In genomic region chr11:62839050-62840015, GRCh38 we compare ENCODE assay signal across 1 cellular context.
TF ChIP-seq lines count a peak whose summit lies in the region.

Gene WDR74 (minus strand): TSS chr11:62839590. CDS start chr11:62839570, 20 bp downstream.

TF ChIP-seq in HepG2, 621 proteins besides CTCF, POLR2A, EP300 and RAD21 (continued from another document and continues in another):
- TF ChIP-seq LRRFIP1 (CRISPR knock-in tag; conservative IDR thresholded peaks at IDR 0.05) (0 out of 2 replicates have a peak, but pooled peaks have one; percentile 25), MTF2 (CRISPR knock-in tag; IDR thresholded peaks at IDR 0.05; ENCODE audit: borderline replicate concordance) (no peak), KDM3A (CRISPR knock-in tag; IDR thresholded peaks at IDR 0.05; ENCODE audit: low read depth) (0 out of 2 replicates have a peak, but pooled peaks have one; percentile 67), SNAPC2 (CRISPR knock-in tag; IDR thresholded peaks at IDR 0.05) (no peak), ZFP36L1 (CRISPR knock-in tag; IDR thresholded peaks at IDR 0.05) (peak; percentile 58; the same call in 1 of the 2 replicates), NFE2L1 (CRISPR knock-in tag; IDR thresholded peaks at IDR 0.05; ENCODE audit: borderline replicate concordance) (no peak), ZNF672 (CRISPR knock-in tag; IDR thresholded peaks at IDR 0.05) (0 out of 2 replicates have a peak, but pooled peaks have one; percentile 49), ZNF34 (CRISPR knock-in tag; IDR thresholded peaks at IDR 0.05; ENCODE audit: borderline replicate concordance) (peak; percentile 74; the same call in 1 of the 2 replicates), MXD1 (CRISPR knock-in tag; IDR thresholded peaks at IDR 0.05) (peak; percentile 99; the same call in 1 of the 2 replicates), SMAD9 (CRISPR knock-in tag; IDR thresholded peaks at IDR 0.05) (0 out of 2 replicates have a peak, but pooled peaks have one; percentile 30), ZNF556 (CRISPR knock-in tag; IDR thresholded peaks at IDR 0.05; ENCODE audit: borderline replicate concordance) (peak; percentile 69; the same call in 1 of the 2 replicates), RORA (CRISPR knock-in tag; IDR thresholded peaks at IDR 0.05) (no peak), ZNF567 (CRISPR knock-in tag; IDR thresholded peaks at IDR 0.05; ENCODE audit: borderline replicate concordance) (0 out of 2 replicates have a peak, but pooled peaks have one; percentile 58), U2AF1 (optimal IDR thresholded peaks at IDR 0.05; ENCODE audit: low read depth, low read length) (peak; percentile 89), GRHL1 (CRISPR knock-in tag; conservative IDR thresholded peaks at IDR 0.05) (no peak), KLF15 (CRISPR knock-in tag; IDR thresholded peaks at IDR 0.05; ENCODE audit: borderline replicate concordance) (no peak), ZNF816 (CRISPR knock-in tag; IDR thresholded peaks at IDR 0.05; ENCODE audit: borderline replicate concordance) (peak; percentile 64; the same call in 1 of the 2 replicates), STAG1 (CRISPR knock-in tag; IDR thresholded peaks at IDR 0.05) (no peak), ZNF570 (CRISPR knock-in tag; IDR thresholded peaks at IDR 0.05; ENCODE audit: borderline replicate concordance) (no peak), NFATC3 (CRISPR knock-in tag; IDR thresholded peaks at IDR 0.05) (no peak), ELF3 (CRISPR knock-in tag; IDR thresholded peaks at IDR 0.05) (peak; percentile 66; the same call in 1 of the 2 replicates), ZNF337 (CRISPR knock-in tag; IDR thresholded peaks at IDR 0.05; ENCODE audit: borderline replicate concordance, low read depth) (no peak), ZNF629 (CRISPR knock-in tag; conservative IDR thresholded peaks at IDR 0.05) (no peak; the same call in 1 of the 2 replicates), HCFC1 (IDR thresholded peaks at IDR 0.05; ENCODE audit: low read depth, low read length) (peak; percentile 78), KIAA2018 (CRISPR knock-in tag; IDR thresholded peaks at IDR 0.05; ENCODE audit: borderline replicate concordance) (no peak), PAF1 (CRISPR knock-in tag; IDR thresholded peaks at IDR 0.05) (no peak), ZNF773 (CRISPR knock-in tag; IDR thresholded peaks at IDR 0.05; ENCODE audit: borderline replicate concordance) (no peak), CBX5 (CRISPR knock-in tag; IDR thresholded peaks at IDR 0.05; ENCODE audit: borderline replicate concordance) (peak; percentile 74; the same call in 1 of the 2 replicates), GATAD2A (CRISPR knock-in tag; IDR thresholded peaks at IDR 0.05) (peak; percentile 76), U2AF2 (IDR thresholded peaks at IDR 0.05; ENCODE audit: low read depth, low read length) (no peak), ZNF674 (CRISPR knock-in tag; IDR thresholded peaks at IDR 0.05; ENCODE audit: low read depth) (peak; percentile 69; the same call in 1 of the 2 replicates), MAFG (CRISPR knock-in tag; IDR thresholded peaks at IDR 0.05) (no peak), FOXO1 (CRISPR knock-in tag; IDR thresholded peaks at IDR 0.05) (peak; percentile 63; the same call in 1 of the 2 replicates), ZNF121 (CRISPR knock-in tag; IDR thresholded peaks at IDR 0.05) (no peak), RBFOX2 (IDR thresholded peaks at IDR 0.05; ENCODE audit: low read depth, low read length) (peak; percentile 88), NFKBIZ (CRISPR knock-in tag; IDR thresholded peaks at IDR 0.05) (peak; percentile 55; the same call in 1 of the 2 replicates), SRSF1 (optimal IDR thresholded peaks at IDR 0.05; ENCODE audit: low read depth, low read length) (no peak), ZNF446 (CRISPR knock-in tag; IDR thresholded peaks at IDR 0.05) (no peak), ZBTB42 (CRISPR knock-in tag; IDR thresholded peaks at IDR 0.05) (peak; percentile 22; the same call in 1 of the 2 replicates), FLYWCH1 (CRISPR knock-in tag; IDR thresholded peaks at IDR 0.05) (no peak), RBM39 (IDR thresholded peaks at IDR 0.05; ENCODE audit: low read depth, low read length, poor library complexity, severe bottlenecking) (peak; percentile 82)
- TF ChIP-seq, protein P1, sequence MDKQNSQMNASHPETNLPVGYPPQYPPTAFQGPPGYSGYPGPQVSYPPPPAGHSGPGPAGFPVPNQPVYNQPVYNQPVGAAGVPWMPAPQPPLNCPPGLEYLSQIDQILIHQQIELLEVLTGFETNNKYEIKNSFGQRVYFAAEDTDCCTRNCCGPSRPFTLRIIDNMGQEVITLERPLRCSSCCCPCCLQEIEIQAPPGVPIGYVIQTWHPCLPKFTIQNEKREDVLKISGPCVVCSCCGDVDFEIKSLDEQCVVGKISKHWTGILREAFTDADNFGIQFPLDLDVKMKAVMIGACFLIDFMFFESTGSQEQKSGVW (CRISPR knock-in tag; IDR thresholded peaks at IDR 0.05; ENCODE audit: borderline replicate concordance) = no peak
- TF ChIP-seq, protein P2, sequence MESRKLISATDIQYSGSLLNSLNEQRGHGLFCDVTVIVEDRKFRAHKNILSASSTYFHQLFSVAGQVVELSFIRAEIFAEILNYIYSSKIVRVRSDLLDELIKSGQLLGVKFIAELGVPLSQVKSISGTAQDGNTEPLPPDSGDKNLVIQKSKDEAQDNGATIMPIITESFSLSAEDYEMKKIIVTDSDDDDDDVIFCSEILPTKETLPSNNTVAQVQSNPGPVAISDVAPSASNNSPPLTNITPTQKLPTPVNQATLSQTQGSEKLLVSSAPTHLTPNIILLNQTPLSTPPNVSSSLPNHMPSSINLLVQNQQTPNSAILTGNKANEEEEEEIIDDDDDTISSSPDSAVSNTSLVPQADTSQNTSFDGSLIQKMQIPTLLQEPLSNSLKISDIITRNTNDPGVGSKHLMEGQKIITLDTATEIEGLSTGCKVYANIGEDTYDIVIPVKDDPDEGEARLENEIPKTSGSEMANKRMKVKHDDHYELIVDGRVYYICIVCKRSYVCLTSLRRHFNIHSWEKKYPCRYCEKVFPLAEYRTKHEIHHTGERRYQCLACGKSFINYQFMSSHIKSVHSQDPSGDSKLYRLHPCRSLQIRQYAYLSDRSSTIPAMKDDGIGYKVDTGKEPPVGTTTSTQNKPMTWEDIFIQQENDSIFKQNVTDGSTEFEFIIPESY (CRISPR knock-in tag; IDR thresholded peaks at IDR 0.05) = no peak; the same call in 1 of the 2 replicates
- TF ChIP-seq, protein P3, sequence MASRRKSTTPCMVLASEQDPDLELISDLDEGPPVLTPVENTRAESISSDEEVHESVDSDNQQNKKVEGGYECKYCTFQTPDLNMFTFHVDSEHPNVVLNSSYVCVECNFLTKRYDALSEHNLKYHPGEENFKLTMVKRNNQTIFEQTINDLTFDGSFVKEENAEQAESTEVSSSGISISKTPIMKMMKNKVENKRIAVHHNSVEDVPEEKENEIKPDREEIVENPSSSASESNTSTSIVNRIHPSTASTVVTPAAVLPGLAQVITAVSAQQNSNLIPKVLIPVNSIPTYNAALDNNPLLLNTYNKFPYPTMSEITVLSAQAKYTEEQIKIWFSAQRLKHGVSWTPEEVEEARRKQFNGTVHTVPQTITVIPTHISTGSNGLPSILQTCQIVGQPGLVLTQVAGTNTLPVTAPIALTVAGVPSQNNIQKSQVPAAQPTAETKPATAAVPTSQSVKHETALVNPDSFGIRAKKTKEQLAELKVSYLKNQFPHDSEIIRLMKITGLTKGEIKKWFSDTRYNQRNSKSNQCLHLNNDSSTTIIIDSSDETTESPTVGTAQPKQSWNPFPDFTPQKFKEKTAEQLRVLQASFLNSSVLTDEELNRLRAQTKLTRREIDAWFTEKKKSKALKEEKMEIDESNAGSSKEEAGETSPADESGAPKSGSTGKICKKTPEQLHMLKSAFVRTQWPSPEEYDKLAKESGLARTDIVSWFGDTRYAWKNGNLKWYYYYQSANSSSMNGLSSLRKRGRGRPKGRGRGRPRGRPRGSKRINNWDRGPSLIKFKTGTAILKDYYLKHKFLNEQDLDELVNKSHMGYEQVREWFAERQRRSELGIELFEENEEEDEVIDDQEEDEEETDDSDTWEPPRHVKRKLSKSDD (CRISPR knock-in tag; IDR thresholded peaks at IDR 0.05; ENCODE audit: low read depth) = peak; percentile 97
- TF ChIP-seq, protein P4, sequence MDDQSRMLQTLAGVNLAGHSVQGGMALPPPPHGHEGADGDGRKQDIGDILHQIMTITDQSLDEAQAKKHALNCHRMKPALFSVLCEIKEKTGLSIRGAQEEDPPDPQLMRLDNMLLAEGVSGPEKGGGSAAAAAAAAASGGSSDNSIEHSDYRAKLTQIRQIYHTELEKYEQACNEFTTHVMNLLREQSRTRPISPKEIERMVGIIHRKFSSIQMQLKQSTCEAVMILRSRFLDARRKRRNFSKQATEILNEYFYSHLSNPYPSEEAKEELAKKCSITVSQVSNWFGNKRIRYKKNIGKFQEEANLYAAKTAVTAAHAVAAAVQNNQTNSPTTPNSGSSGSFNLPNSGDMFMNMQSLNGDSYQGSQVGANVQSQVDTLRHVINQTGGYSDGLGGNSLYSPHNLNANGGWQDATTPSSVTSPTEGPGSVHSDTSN (CRISPR knock-in tag; IDR thresholded peaks at IDR 0.05; ENCODE audit: borderline replicate concordance) = no peak
